In the genomic region with DNA sequence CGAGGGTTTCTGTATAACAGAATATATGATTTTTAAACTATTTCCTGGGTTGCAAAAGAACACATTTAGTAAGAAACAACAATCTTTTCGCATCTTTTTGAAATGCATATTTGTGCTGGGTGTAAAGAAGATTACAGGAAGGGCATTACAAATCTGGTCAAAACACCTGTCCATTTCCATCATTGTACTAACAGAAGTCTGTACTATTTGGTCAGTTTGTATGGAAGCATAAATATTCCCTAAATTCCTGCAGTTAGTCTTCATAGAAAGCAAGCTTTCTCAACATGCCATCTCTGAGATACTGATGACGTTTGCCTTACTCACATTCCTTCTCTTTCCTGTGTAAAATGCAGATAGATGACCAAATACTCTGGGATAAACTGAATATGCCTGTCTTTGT, we compare ENCODE assay signal across 16 cellular contexts.
DNase-seq lines count a peak whose midpoint lies in the region; ATAC-seq and TF ChIP-seq lines count a peak whose summit lies in the region.
"Had no signal": no experiment of that assay in that cellular context is flagged by ENCODE, and none has a peak within 500 bp of the region (broad histone marks: within the 10 kb centered on the region; RNA-seq: fewer than 3 reads in every experiment).

No MANE protein-coding gene starts in this region.

- peak; percentile 63 for DNase-seq in ELR (ENCODE audit: low read depth)
- DNase-seq in M059J (ENCODE audit: low read depth), result peak; percentile 5
- peak; percentile 22 for DNase-seq in amniotic epithelial cell (ENCODE audit: low read depth)
- DNase-seq in skeletal muscle cell (ENCODE audit: low read depth), result peak; percentile 7
- DNase-seq in activated CD4-positive, alpha-beta T cell treated with anti-CD3 and anti-CD28 coated beads for 1 hour, result no peak
- DNase-seq in smooth muscle cell (lab: John Stamatoyannopoulos, UW; ENCODE audit: unreplicated experiment), result no peak
- DNase-seq: 8988T; AML-193; Calu3; CD4-positive, CD25-positive, alpha-beta regulatory T cell; DMS 273 treated with DMSO at 0.1 percent for 48 hours; GOT3 had no signal

- 85% methylated on average over 3 of the region's 3 CpGs for WGBS in smooth muscle cell (ENCODE audit: low lambda C conversion rate)

- TF ChIP-seq CTCF in smooth muscle cell (IDR thresholded peaks at IDR 0.05; ENCODE audit: borderline replicate concordance, insufficient read depth, poor library complexity, severe bottlenecking), result no peak

- no peaks in the 10 kb centered on the region for H3K4me1 ChIP-seq in smooth muscle cell (ENCODE audit: low read depth)
- H3K4me1 ChIP-seq: HAP-1 had no signal

- H3F3A ChIP-seq in smooth muscle cell (ENCODE audit: low read depth), result no peaks in the 10 kb centered on the region

- H3K27me3 ChIP-seq in smooth muscle cell (ENCODE audit: low read depth), result peaks cover 45% of the 10 kb centered on the region
- H3K27me3 ChIP-seq: BLaER1 had no signal

- H3K9me3 ChIP-seq in smooth muscle cell (replicated peaks; ENCODE audit: low read depth), result no peaks in the 10 kb centered on the region
- H3K9me3 ChIP-seq: BLaER1, HAP-1 had no signal

- no peak for ATAC-seq in GM18868 (IDR thresholded peaks at IDR 0.05; ENCODE audit: unreplicated experiment)
- ATAC-seq: GM12878 had no signal

- H2AFZ ChIP-seq in smooth muscle cell (ENCODE audit: low read depth), result no peak overlapping the region

- H3K36me3 ChIP-seq in smooth muscle cell (ENCODE audit: low read depth), result no peaks in the 10 kb centered on the region
- H3K36me3 ChIP-seq: BLaER1, HAP-1 had no signal

- no peak overlapping the region for H3K4me2 ChIP-seq in smooth muscle cell
- H3K4me2 ChIP-seq: BLaER1 had no signal

- H3K79me2 ChIP-seq in smooth muscle cell (ENCODE audit: low read depth), result no peaks in the 10 kb centered on the region

- H3K4me3 ChIP-seq in skeletal muscle cell (ENCODE audit: low read depth, low read length), result no peak overlapping the region
- no peak overlapping the region for H3K4me3 ChIP-seq in smooth muscle cell
- H3K4me3 ChIP-seq: BLaER1, GM12878, HAP-1 had no signal

- H3K27ac ChIP-seq in smooth muscle cell (ENCODE audit: low read depth), result no peak overlapping the region
- H3K27ac ChIP-seq: BLaER1 had no signal

- no peak overlapping the region for H3K9ac ChIP-seq in smooth muscle cell (ENCODE audit: low read depth)
- H3K9ac ChIP-seq: BLaER1 had no signal

- no peaks in the 10 kb centered on the region for H4K20me1 ChIP-seq in smooth muscle cell (ENCODE audit: low read depth)
- H4K20me1 ChIP-seq: BLaER1 had no signal

Comparison
In these comparisons a context has a peak if more than half of its experiments do, and no peak if none do; other contexts are left out.
1. DNase-seq: peak in ELR (single experiment), M059J (single experiment), amniotic epithelial cell (single experiment) and skeletal muscle cell (single experiment); none in activated CD4-positive, alpha-beta T cell treated with anti-CD3 and anti-CD28 coated beads for 1 hour (single experiment) and smooth muscle cell (single experiment).